ENCODE assay signal across 16 cellular contexts in genomic region chr13:99507054-99507453, GRCh38. TPM values are rescaled to one million over a fixed set of nuclear protein-coding genes. Genes with fewer than 3 reads are reported as not detected.
DNase-seq lines count a peak whose midpoint lies in the region; ATAC-seq and TF ChIP-seq lines count a peak whose summit lies in the region.
"Had no signal": no experiment of that assay in that cellular context is flagged by ENCODE, and none has a peak within 500 bp of the region (broad histone marks: within the 10 kb centered on the region; RNA-seq: fewer than 3 reads in every experiment).

No MANE protein-coding gene starts in this region.

- H3K4me3 ChIP-seq in HL-60 (replicated peaks; ENCODE audit: insufficient read depth, low read length), result no peak overlapping the region
- H3K4me3 ChIP-seq: body of pancreas, smooth muscle cell had no signal

- no peak for ATAC-seq in effector memory CD8-positive, alpha-beta T cell (replicated peaks)
- no peak for ATAC-seq in stimulated activated memory B cell treated with anti-CD40 and anti-IgM and Interleukin-4, amounts not matched to agents 10 μg/mL and 1 μg/mL and 100 μg/mL, for 72 hours
- no peak for ATAC-seq in HG02885 (IDR thresholded peaks at IDR 0.05; ENCODE audit: poor library complexity, unreplicated experiment)
- ATAC-seq: body of pancreas had no signal

- no peaks in the 10 kb centered on the region for H3K9me3 Mint-ChIP-seq in activated naive CD4-positive, alpha-beta T cell treated with anti-CD3 and anti-CD28 coated beads, Interleukin-2, amount 50 U/mL, for 24 hours
- peaks cover 18% of the 10 kb centered on the region for H3K9me3 Mint-ChIP-seq in activated naive CD4-positive, alpha-beta T cell treated with anti-CD3 and anti-CD28 coated beads for 36 hours
- H3K9me3 Mint-ChIP-seq in effector memory CD8-positive, alpha-beta T cell, result no peaks in the 10 kb centered on the region
- no peaks in the 10 kb centered on the region for H3K9me3 Mint-ChIP-seq in stimulated activated memory B cell treated with anti-CD40 and anti-IgM and Interleukin-4, amounts not matched to agents 10 μg/mL and 1 μg/mL and 100 μg/mL, for 72 hours
- H3K9me3 Mint-ChIP-seq: activated CD4-positive, alpha-beta T cell treated with anti-CD3 and anti-CD28 coated beads, Interleukin-2, amount 10 ng/mL, durations not matched to agents 24 days and 14 days had no signal

- peaks cover 89% of the 10 kb centered on the region for H3K4me1 Mint-ChIP-seq in activated naive CD4-positive, alpha-beta T cell treated with anti-CD3 and anti-CD28 coated beads, Interleukin-2, amount 50 U/mL, for 24 hours
- H3K4me1 Mint-ChIP-seq in activated naive CD4-positive, alpha-beta T cell treated with anti-CD3 and anti-CD28 coated beads for 36 hours (ENCODE audit: low read depth), result peaks cover 70% of the 10 kb centered on the region
- H3K4me1 Mint-ChIP-seq in effector memory CD8-positive, alpha-beta T cell (ENCODE audit: low read depth in 2 of 2), result peaks cover 46 to 83% of the 10 kb centered on the region in 2 donors
- peaks cover 87% of the 10 kb centered on the region for H3K4me1 Mint-ChIP-seq in stimulated activated memory B cell treated with anti-CD40 and anti-IgM and Interleukin-4, amounts not matched to agents 10 μg/mL and 1 μg/mL and 100 μg/mL, for 72 hours

- CTCF ChIA-PET in activated naive CD4-positive, alpha-beta T cell treated with anti-CD3 and anti-CD28 coated beads for 36 hours (lab: Charles Lee), result interaction anchor here (0.6 to 2.9 kb wide), 9 partner anchors 8 to 70 kb away, joined by 3 to 20 read pairs (median 4); no protein-coding TSS in a partner anchor

- H3K36me3 Mint-ChIP-seq in activated naive CD4-positive, alpha-beta T cell treated with anti-CD3 and anti-CD28 coated beads, Interleukin-2, amount 50 U/mL, for 24 hours, result peaks cover 30% of the 10 kb centered on the region
- H3K36me3 Mint-ChIP-seq in activated naive CD4-positive, alpha-beta T cell treated with anti-CD3 and anti-CD28 coated beads for 36 hours (ENCODE audit: low read depth), result peaks cover 33% of the 10 kb centered on the region
- H3K36me3 Mint-ChIP-seq in effector memory CD8-positive, alpha-beta T cell (ENCODE audit: insufficient read depth), result peaks cover 23% of the 10 kb centered on the region
- peaks cover 43% of the 10 kb centered on the region for H3K36me3 Mint-ChIP-seq in stimulated activated memory B cell treated with anti-CD40 and anti-IgM and Interleukin-4, amounts not matched to agents 10 μg/mL and 1 μg/mL and 100 μg/mL, for 72 hours

- intact Hi-C loops in activated naive CD4-positive, alpha-beta T cell treated with anti-CD3 and anti-CD28 coated beads for 36 hours (cut with micrococcal nuclease), result no loop called here

- DNase-seq in activated naive CD4-positive, alpha-beta T cell treated with anti-CD3 and anti-CD28 coated beads for 36 hours, result no peak
- DNase-seq in HL-60 (ENCODE audit: low read depth in 1 of 2, low spot score in 1 of 2) (no peak), COLO668 (lab: John Stamatoyannopoulos, UW; ENCODE audit: unreplicated experiment) (no peak), amygdala (lab: John Stamatoyannopoulos, UW) (no peak)
- DNase-seq in effector memory CD8-positive, alpha-beta T cell, result no peak
- DNase-seq: activated CD4-positive, alpha-beta T cell treated with anti-CD3 and anti-CD28 coated beads, Interleukin-2, amount 10 ng/mL, durations not matched to agents 24 days and 14 days; body of pancreas; DMS153; NCI-H1105 treated with DMSO at 0.1 percent for 48 hours; NCI-H2227 treated with DMSO at 0.1 percent for 48 hours had no signal

- TF ChIP-seq CTCF in HL-60 (IDR thresholded peaks at IDR 0.05; ENCODE audit: insufficient read depth, low read length), result no peak

- no peaks in the 10 kb centered on the region for H3K27me3 ChIP-seq in HL-60 (ENCODE audit: insufficient read depth, poor library complexity, severe bottlenecking)
- H3K27me3 ChIP-seq: body of pancreas had no signal

- peak overlapping the region; percentile 59 for H3K27ac ChIP-seq in HL-60 (replicated peaks)
- H3K27ac ChIP-seq: body of pancreas, parathyroid adenoma had no signal

- H3K27me3 Mint-ChIP-seq in activated naive CD4-positive, alpha-beta T cell treated with anti-CD3 and anti-CD28 coated beads, Interleukin-2, amount 50 U/mL, for 24 hours, result no peaks in the 10 kb centered on the region
- no peaks in the 10 kb centered on the region for H3K27me3 Mint-ChIP-seq in activated naive CD4-positive, alpha-beta T cell treated with anti-CD3 and anti-CD28 coated beads for 36 hours (ENCODE audit: low read depth)
- H3K27me3 Mint-ChIP-seq in effector memory CD8-positive, alpha-beta T cell, result no peaks in the 10 kb centered on the region
- no peaks in the 10 kb centered on the region for H3K27me3 Mint-ChIP-seq in stimulated activated memory B cell treated with anti-CD40 and anti-IgM and Interleukin-4, amounts not matched to agents 10 μg/mL and 1 μg/mL and 100 μg/mL, for 72 hours
- H3K27me3 Mint-ChIP-seq: activated CD4-positive, alpha-beta T cell treated with anti-CD3 and anti-CD28 coated beads, Interleukin-2, amount 10 ng/mL, durations not matched to agents 24 days and 14 days had no signal

- H3K27ac Mint-ChIP-seq in activated naive CD4-positive, alpha-beta T cell treated with anti-CD3 and anti-CD28 coated beads, Interleukin-2, amount 50 U/mL, for 24 hours, result peak overlapping the region; percentile 51
- no peak overlapping the region for H3K27ac Mint-ChIP-seq in activated naive CD4-positive, alpha-beta T cell treated with anti-CD3 and anti-CD28 coated beads for 36 hours
- peak overlapping the region; percentile 44 to 85 for H3K27ac Mint-ChIP-seq in effector memory CD8-positive, alpha-beta T cell
- H3K27ac Mint-ChIP-seq in stimulated activated memory B cell treated with anti-CD40 and anti-IgM and Interleukin-4, amounts not matched to agents 10 μg/mL and 1 μg/mL and 100 μg/mL, for 72 hours, result peak overlapping the region; percentile 76
- H3K27ac Mint-ChIP-seq: activated T-helper 1 cell treated with anti-CD3 and anti-CD28 coated beads, Interleukin-12 subunit alpha, Interleukin-12 subunit beta, Interleukin-2, Interleukin-4 antibody, amounts not matched to agents 30 ng/mL and 10 ng/mL and 1 ng/mL, durations not matched to agents 14 hours and 24 hours and 36 hours had no signal

- H3K4me3 Mint-ChIP-seq in activated naive CD4-positive, alpha-beta T cell treated with anti-CD3 and anti-CD28 coated beads, Interleukin-2, amount 50 U/mL, for 24 hours, result peak overlapping the region; percentile 43
- H3K4me3 Mint-ChIP-seq in activated naive CD4-positive, alpha-beta T cell treated with anti-CD3 and anti-CD28 coated beads for 36 hours, result no peak overlapping the region
- H3K4me3 Mint-ChIP-seq in effector memory CD8-positive, alpha-beta T cell, result peak overlapping the region in 1 of 2 donors; percentile 13
- peak overlapping the region; percentile 64 for H3K4me3 Mint-ChIP-seq in stimulated activated memory B cell treated with anti-CD40 and anti-IgM and Interleukin-4, amounts not matched to agents 10 μg/mL and 1 μg/mL and 100 μg/mL, for 72 hours
- H3K4me3 Mint-ChIP-seq: activated CD4-positive, alpha-beta T cell treated with anti-CD3 and anti-CD28 coated beads, Interleukin-2, amount 10 ng/mL, durations not matched to agents 24 days and 14 days had no signal

RNA-seq across cellular contexts. Expression of gene TM9SF2, which starts 5.8 kb away (rescaled TPM):
- 10 to 100 TPM; 35.2 to 36.4 TPM for total RNA-seq in activated naive CD4-positive, alpha-beta T cell treated with anti-CD3 and anti-CD28 coated beads for 36 hours
